9 cellular contexts compared by ENCODE assay signal in the genomic region with DNA sequence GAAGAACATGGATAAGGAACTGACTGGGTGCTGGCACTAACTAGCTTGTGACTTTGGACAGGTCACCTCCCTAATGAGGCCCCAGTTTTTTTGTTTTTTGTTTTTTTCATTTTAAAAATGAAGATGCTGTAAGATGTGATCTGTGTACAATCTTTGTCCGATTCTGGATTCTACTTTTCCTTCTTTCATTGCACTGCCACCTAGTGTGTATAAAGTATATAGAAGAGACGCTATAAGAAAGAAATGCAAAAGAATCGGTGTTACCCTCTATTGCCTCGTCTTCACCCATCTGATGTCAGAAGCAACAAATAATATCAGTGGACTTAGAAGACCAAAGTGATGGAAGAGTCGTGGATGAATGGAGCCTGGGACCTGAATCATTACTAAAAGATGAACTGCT. TPM values are rescaled to one million over a fixed set of nuclear protein-coding genes. Genes with fewer than 3 reads are reported as not detected.
DNase-seq lines count a peak whose midpoint lies in the region; ATAC-seq and TF ChIP-seq lines count a peak whose summit lies in the region.
"Had no signal": no experiment of that assay in that cellular context is flagged by ENCODE, and none has a peak within 500 bp of the region (broad histone marks: within the 10 kb centered on the region; RNA-seq: fewer than 3 reads in every experiment).

No MANE protein-coding gene starts in this region.

- H3K36me3 ChIP-seq in RWPE2 (ENCODE audit: low read depth) = no peaks in the 10 kb centered on the region

- intact Hi-C loops in left colon (cut with DNase I, micrococcal nuclease) = no loop called here
- intact Hi-C loops in sciatic nerve (cut with DNase I) = no loop called here

- no peaks in the 10 kb centered on the region for H3K27me3 ChIP-seq in RWPE2 (ENCODE audit: insufficient read depth, poor library complexity, severe bottlenecking)

- H3K27ac ChIP-seq in RWPE2 (ENCODE audit: poor library complexity, severe bottlenecking) (no peak overlapping the region), coronary artery (no peak overlapping the region)

- TF ChIP-seq CTCF in RWPE2 (IDR thresholded peaks at IDR 0.05; ENCODE audit: poor library complexity, severe bottlenecking) (peak; percentile 24), coronary artery (IDR thresholded peaks at IDR 0.05) (no peak)

- H3K9me3 ChIP-seq in RWPE2 (ENCODE audit: severe bottlenecking) = no peaks in the 10 kb centered on the region

- ATAC-seq in GM18511 (IDR thresholded peaks at IDR 0.05; ENCODE audit: unreplicated experiment) (peak; percentile 74), RWPE2 (ENCODE audit: low read depth) (no peak), left colon (peak; percentile 35), sciatic nerve (no peak), HG02571 (IDR thresholded peaks at IDR 0.05; ENCODE audit: unreplicated experiment) (no peak)

- H3K4me1 ChIP-seq in RWPE2 (ENCODE audit: insufficient read depth, poor library complexity, severe bottlenecking) = no peaks in the 10 kb centered on the region

- H3K4me3 ChIP-seq in RWPE2 (ENCODE audit: severe bottlenecking) (no peak overlapping the region), coronary artery (no peak overlapping the region)

- peak; percentile 9 for DNase-seq in AG20443 (ENCODE audit: low spot score)
- no peak for DNase-seq in RWPE2 (ENCODE audit: low spot score)
- DNase-seq in left colon = no peak
- DNase-seq in KG1 (lab: John Stamatoyannopoulos, UW) = no peak
- no peak for DNase-seq in sciatic nerve (ENCODE audit: low spot score)
- no peak for DNase-seq in coronary artery (ENCODE audit: low spot score)
- DNase-seq: activated T-cell treated with anti-CD3 and anti-CD28 coated beads, Interleukin-2, amount 50 U/mL, for 1 hour had no signal

RNA-seq across cellular contexts. Expression of a gene that starts 58.6 kb away (rescaled TPM):
- 1 to 10 TPM in 1 of 2 donors, under 1 TPM in 1; 0.85 to 2.1 TPM for total RNA-seq in left colon
- total RNA-seq in sciatic nerve = 1.8 TPM

Comparison
In these comparisons a context has a peak if more than half of its experiments do, and no peak if none do; other contexts are left out.
1. ATAC-seq: peak in GM18511 (single experiment) and left colon (single experiment); none in RWPE2 (single experiment), sciatic nerve (single experiment) and HG02571 (single experiment).